11 cellular contexts compared by ENCODE assay signal in the genomic region with DNA sequence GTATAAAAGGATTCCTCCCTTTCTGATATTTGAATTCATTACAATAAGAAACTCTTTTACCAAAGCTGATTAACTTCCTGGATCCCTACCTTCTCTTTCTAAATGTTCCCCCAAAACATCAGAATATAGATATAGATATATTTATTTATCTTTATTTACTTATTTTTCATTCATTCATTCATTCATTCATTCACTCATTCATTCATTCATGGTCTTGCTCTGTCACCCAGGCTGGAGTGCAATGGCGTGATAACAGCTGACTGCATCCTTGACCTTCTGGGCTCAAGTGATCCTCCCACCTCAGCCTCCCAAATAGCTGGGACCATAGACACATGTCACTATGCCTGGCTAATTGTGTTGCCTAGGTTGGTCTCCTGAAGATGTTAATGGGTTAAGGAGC.
"Had no signal": no experiment of that assay in that cellular context is flagged by ENCODE, and none has a peak within 500 bp of the region (broad histone marks: within the 10 kb centered on the region; RNA-seq: fewer than 3 reads in every experiment).

No MANE protein-coding gene starts in this region.

- ATAC-seq: GM23338, HCT116 had no signal

- H3K36me3 ChIP-seq: HAP-1 had no signal

- DNase-seq: GM23248, GOT3, H7, H9, HCEC 1CT, HFFc6 had no signal

- H3K4me3 ChIP-seq: GM23248, GM23338, HAP-1 had no signal

- FAIRE-seq: H1, H54 had no signal

- H3K9ac ChIP-seq: GM23248 had no signal

- H3K4me2 ChIP-seq: GM23338 had no signal

- H3K4me1 ChIP-seq: HAP-1 had no signal

- H2AFZ ChIP-seq: GM23248, GM23338 had no signal

- H3K27ac ChIP-seq: GM23248 had no signal

- H3K9me3 ChIP-seq: HAP-1 had no signal
